ENCODE assay signal across 9 cellular contexts in the genomic region with DNA sequence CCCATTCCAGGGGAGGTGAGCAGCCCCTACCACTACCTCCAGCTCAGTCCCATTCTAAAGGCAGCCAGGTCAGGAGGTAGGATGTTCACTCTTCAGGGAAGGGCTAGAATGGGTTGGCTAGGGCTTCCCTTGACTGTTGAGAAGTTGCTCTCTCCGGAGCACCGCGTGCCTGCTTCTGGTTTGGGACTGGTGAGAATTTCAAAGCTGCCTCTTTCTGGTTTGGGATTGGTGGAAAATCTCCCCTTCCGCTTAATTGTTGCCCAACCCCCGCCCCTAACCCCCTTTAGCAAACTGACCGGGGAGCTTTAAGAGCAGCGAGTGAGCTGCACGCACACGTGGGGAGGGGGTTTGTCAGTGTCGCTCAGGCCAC. TPM values are rescaled to one million over a fixed set of nuclear protein-coding genes. Genes with fewer than 3 reads are reported as not detected.
DNase-seq lines count a peak whose midpoint lies in the region; ATAC-seq and TF ChIP-seq lines count a peak whose summit lies in the region.
"Had no signal": no experiment of that assay in that cellular context is flagged by ENCODE, and none has a peak within 500 bp of the region (broad histone marks: within the 10 kb centered on the region; RNA-seq: fewer than 3 reads in every experiment).

No MANE protein-coding gene starts in this region.

- peak overlapping the region in 2 of 11 experiments; percentile 20 to 43; a peak in 4 of 22 replicates for H3K27ac ChIP-seq in BLaER1 treated with 17β-estradiol and CSF1 and Interleukin-3, amounts not matched to agents 10 nM and 100 nM
- H3K27ac ChIP-seq in ectodermal cell (ENCODE audit: insufficient read depth, low read depth, low read length, poor library complexity, severe bottlenecking) (no peak overlapping the region), neural cell (ENCODE audit: low read length) (no peak overlapping the region), aorta (ENCODE audit: low read depth in 1 of 2, low read length in 2 of 2) (no peak overlapping the region)

- H3K9me2 ChIP-seq in neural cell (ENCODE audit: insufficient read depth, low read length): no peaks in the 10 kb centered on the region

- TF ChIP-seq RAD21 in neural cell (conservative IDR thresholded peaks at IDR 0.05): no peak

- no peak overlapping the region for H3K4me3 Mint-ChIP-seq in nephron progenitor cell

- peaks cover 22% of the 10 kb centered on the region for H3K4me1 Mint-ChIP-seq in nephron progenitor cell

- no peaks in the 10 kb centered on the region for H3K79me2 ChIP-seq in neural cell (replicated peaks; ENCODE audit: insufficient read depth, low read length)

- peak overlapping the region; percentile 82 to 98 (median 92) for H3K4me2 ChIP-seq in BLaER1 treated with 17β-estradiol and CSF1 and Interleukin-3, amounts not matched to agents 10 nM and 100 nM
- peak overlapping the region; percentile 95 for H3K4me2 ChIP-seq in neural cell (ENCODE audit: low read length)

- peak overlapping the region; percentile 49 to 77 (median 68); a peak in 20 of 22 replicates for H3K9ac ChIP-seq in BLaER1 treated with 17β-estradiol and CSF1 and Interleukin-3, amounts not matched to agents 10 nM and 100 nM
- peak overlapping the region; percentile 63 for H3K9ac ChIP-seq in neural cell (ENCODE audit: low read length)

- DNase-seq in LHCN-M2 (ENCODE audit: low read depth): peak; percentile 47
- no peak for DNase-seq in stimulated activated CD4-positive, alpha-beta T cell treated with anti-CD3 and anti-CD28 coated beads, Interleukin-2, amount 100 ng/mL, for 48 hours
- no peak for DNase-seq in NCI-H1105 (lab: John Stamatoyannopoulos, UW)
- DNase-seq in aorta: no peak
- no peak for DNase-seq in nephron progenitor cell

- H3K4me1 ChIP-seq in BLaER1 treated with 17β-estradiol and CSF1 and Interleukin-3, amounts not matched to agents 10 nM and 100 nM: peaks cover 16 to 47% (median 38%) of the 10 kb centered on the region in 10 experiments
- H3K4me1 ChIP-seq in ectodermal cell (ENCODE audit: control insufficient read depth, insufficient read depth, low read length) (peaks cover 43% of the 10 kb centered on the region), aorta (ENCODE audit: control insufficient read depth in 1 of 2, insufficient read depth in 2 of 2, low read length in 2 of 2) (no peaks in the 10 kb centered on the region)

- H2AFZ ChIP-seq in neural cell (ENCODE audit: low read depth, low read length): no peak overlapping the region

- no peaks in the 10 kb centered on the region for H3F3A ChIP-seq in neural cell (ENCODE audit: insufficient read depth, low read length, poor library complexity, severe bottlenecking)

- no peaks in the 10 kb centered on the region for H3K36me3 ChIP-seq in BLaER1 treated with 17β-estradiol and CSF1 and Interleukin-3, amounts not matched to agents 10 nM and 100 nM
- no peaks in the 10 kb centered on the region for H3K36me3 ChIP-seq in ectodermal cell (ENCODE audit: control insufficient read depth, insufficient read depth, low read length)
- H3K36me3 ChIP-seq in neural cell (ENCODE audit: insufficient read depth, low read length): no peaks in the 10 kb centered on the region
- no peaks in the 10 kb centered on the region for H3K36me3 ChIP-seq in aorta (ENCODE audit: control insufficient read depth in 1 of 2, insufficient read depth in 2 of 2, low read length in 1 of 2)

- no peaks in the 10 kb centered on the region for H3K9me3 Mint-ChIP-seq in nephron progenitor cell

- no peak overlapping the region for H3K27ac Mint-ChIP-seq in nephron progenitor cell

- no peak for ATAC-seq in aorta (ENCODE audit: low FRiP score)

- no peak for TF ChIP-seq CTCF in neural cell (IDR thresholded peaks at IDR 0.05; ENCODE audit: poor library complexity, severe bottlenecking)
- no peak for TF ChIP-seq CTCF in nephron progenitor cell (IDR thresholded peaks at IDR 0.05)

- H3K9me3 ChIP-seq in BLaER1 treated with 17β-estradiol and CSF1 and Interleukin-3, amounts not matched to agents 10 nM and 100 nM (replicated peaks in 1 of 11): no peaks in the 10 kb centered on the region
- H3K9me3 ChIP-seq in ectodermal cell (ENCODE audit: control insufficient read depth, low read length) (no peaks in the 10 kb centered on the region), neural cell (ENCODE audit: low read length) (no peaks in the 10 kb centered on the region), aorta (ENCODE audit: control insufficient read depth, low read length) (no peaks in the 10 kb centered on the region)

- no peaks in the 10 kb centered on the region for H3K36me3 Mint-ChIP-seq in nephron progenitor cell (ENCODE audit: low read depth)

- no peak for TF ChIP-seq EP300 in neural cell (conservative IDR thresholded peaks at IDR 0.05; ENCODE audit: poor library complexity, severe bottlenecking)

- H3K27me3 Mint-ChIP-seq in nephron progenitor cell (ENCODE audit: low read depth, poor library complexity): peaks cover 15% of the 10 kb centered on the region

- peak overlapping the region; percentile 50 to 74 (median 64) for H3K4me3 ChIP-seq in BLaER1 treated with 17β-estradiol and CSF1 and Interleukin-3, amounts not matched to agents 10 nM and 100 nM
- H3K4me3 ChIP-seq in ectodermal cell (ENCODE audit: insufficient read depth, low read depth, low read length): peak overlapping the region; percentile 52
- peak overlapping the region; percentile 74 for H3K4me3 ChIP-seq in neural cell (ENCODE audit: low read length)
- no peak overlapping the region for H3K4me3 ChIP-seq in aorta (ENCODE audit: low read length in 2 of 2)

- peaks cover 0 to 5% (median 0%) of the 10 kb centered on the region in 11 experiments; a peak in 1 of 22 replicates for H4K20me1 ChIP-seq in BLaER1 treated with 17β-estradiol and CSF1 and Interleukin-3, amounts not matched to agents 10 nM and 100 nM
- H4K20me1 ChIP-seq in neural cell (ENCODE audit: insufficient read depth): no peaks in the 10 kb centered on the region

- 2 to 4% methylated on average over 8 to 10 of the region's 10 CpGs for WGBS in ectodermal cell, 2 experiments
- 17 to 24% methylated on average over 10 of the region's 10 CpGs for WGBS in aorta, 2 donors

- H3K27me3 ChIP-seq in BLaER1 treated with 17β-estradiol and CSF1 and Interleukin-3, amounts not matched to agents 10 nM and 100 nM: no peaks in the 10 kb centered on the region
- H3K27me3 ChIP-seq in ectodermal cell (ENCODE audit: control insufficient read depth, insufficient read depth, low read length, poor library complexity, severe bottlenecking) (peaks cover 5% of the 10 kb centered on the region), neural cell (ENCODE audit: insufficient read depth, low read depth, low read length) (peaks cover 13% of the 10 kb centered on the region), aorta (ENCODE audit: control insufficient read depth in 1 of 2, insufficient read depth in 2 of 2, low read length in 1 of 2) (no peaks in the 10 kb centered on the region)

- intact Hi-C loops in aorta (cut with DNase I): loop anchor here (5.0 to 10.0 kb wide), 2 partner anchors 92 to 94 kb away; no protein-coding TSS in a partner anchor

TF ChIP-seq in neural cell, 6 proteins besides CTCF, POLR2A, EP300 and RAD21:
- TF ChIP-seq MXI1 (conservative IDR thresholded peaks at IDR 0.05; ENCODE audit: poor library complexity, severe bottlenecking): no peak
TF ChIP-seq in neural cell: peak in this region for 0.

RNA-seq across cellular contexts. Expression of a gene that starts 0.7 kb away (rescaled TPM):
- total RNA-seq in LHCN-M2 (2014; rRNA removed) (1.7 and 4.0 TPM in 2 replicates), aorta (1 to 10 TPM; 1.6 to 3.0 TPM)
- polyA plus RNA-seq in LHCN-M2 (2012): 4.8 TPM
- polyA plus RNA-seq in ectodermal cell (2013, experiment 1 of 4): 6.7 TPM
- polyA plus RNA-seq in ectodermal cell (2013, experiment 2 of 4): 7.9 TPM
- 5.2 TPM for polyA plus RNA-seq in ectodermal cell (2013, experiment 3 of 4)
- 4.1 TPM for polyA plus RNA-seq in ectodermal cell (2013, experiment 4 of 4)
- polyA plus RNA-seq in neural cell (0.59 and 0.74 TPM in 2 replicates), aorta (1 to 10 TPM in 1 of 2 donors, under 1 TPM in 1; 0.18 to 2.3 TPM)
- 1.5 and 3.6 TPM in 2 replicates for polyA minus RNA-seq in neural cell

RNA-seq across cellular contexts. Expression of a gene that starts 34.3 kb away (rescaled TPM):
- total RNA-seq in LHCN-M2 (2014; rRNA removed) (not detected in 2 replicates), aorta (not detected)
- 0.02 TPM for polyA plus RNA-seq in LHCN-M2 (2012)
- not detected for polyA plus RNA-seq in ectodermal cell (2013, experiment 1 of 4)
- polyA plus RNA-seq in ectodermal cell (2013, experiment 2 of 4): 0.05 TPM
- polyA plus RNA-seq in ectodermal cell (2013, experiment 3 of 4): not detected
- not detected for polyA plus RNA-seq in ectodermal cell (2013, experiment 4 of 4)
- polyA plus RNA-seq in neural cell (not detected in 2 replicates), aorta (not detected)
- not detected in 2 replicates for polyA minus RNA-seq in neural cell
- total RNA-seq: GM12878 had no signal
- polyA plus RNA-seq: GM12878 had no signal

RNA-seq across cellular contexts. Expression of a gene that starts 40.1 kb away (rescaled TPM):
- total RNA-seq in LHCN-M2 (2014; rRNA removed) (9.1 and 9.9 TPM in 2 replicates), aorta (10 to 100 TPM; 42.4 to 88.2 TPM)
- polyA plus RNA-seq in LHCN-M2 (2012): 25.0 TPM
- 3.1 TPM for polyA plus RNA-seq in ectodermal cell (2013, experiment 1 of 4)
- polyA plus RNA-seq in ectodermal cell (2013, experiment 2 of 4): 3.4 TPM
- 4.5 TPM for polyA plus RNA-seq in ectodermal cell (2013, experiment 3 of 4)
- 6.6 TPM for polyA plus RNA-seq in ectodermal cell (2013, experiment 4 of 4)
- polyA plus RNA-seq in neural cell (not detected in 2 replicates), aorta (10 to 100 TPM; 19.1 to 22.3 TPM)
- not detected in 2 replicates for polyA minus RNA-seq in neural cell
- total RNA-seq: GM12878 had no signal
- polyA plus RNA-seq: GM12878 had no signal

RNA-seq across cellular contexts. Expression of a gene that starts 42.2 kb away (rescaled TPM):
- 221 and 333 TPM in 2 replicates for total RNA-seq in LHCN-M2 (2014; rRNA removed)
- 445 TPM for polyA plus RNA-seq in LHCN-M2 (2012)
- polyA plus RNA-seq in ectodermal cell (2013, experiment 1 of 4): 87.0 TPM
- 89.0 TPM for polyA plus RNA-seq in ectodermal cell (2013, experiment 2 of 4)
- 73.9 TPM for polyA plus RNA-seq in ectodermal cell (2013, experiment 3 of 4)
- 82.9 TPM for polyA plus RNA-seq in ectodermal cell (2013, experiment 4 of 4)
- 98.3 and 118 TPM in 2 replicates for polyA plus RNA-seq in neural cell
- 54.3 and 67.3 TPM in 2 replicates for polyA minus RNA-seq in neural cell
- 10 to 100 TPM; 19.3 to 80.9 TPM for total RNA-seq in aorta
- 10 to 100 TPM; 10.2 to 12.5 TPM for polyA plus RNA-seq in aorta

RNA-seq across cellular contexts. Expression of a gene that starts 46.5 kb away (rescaled TPM):
- total RNA-seq in LHCN-M2 (2014; rRNA removed) (7.3 and 9.3 TPM in 2 replicates), aorta (10 to 100 TPM; 16.8 to 17.5 TPM)
- 28.8 TPM for polyA plus RNA-seq in LHCN-M2 (2012)
- 66.9 TPM for polyA plus RNA-seq in ectodermal cell (2013, experiment 1 of 4)
- 67.5 TPM for polyA plus RNA-seq in ectodermal cell (2013, experiment 2 of 4)
- polyA plus RNA-seq in ectodermal cell (2013, experiment 3 of 4): 65.3 TPM
- 71.5 TPM for polyA plus RNA-seq in ectodermal cell (2013, experiment 4 of 4)
- polyA plus RNA-seq in neural cell (1.9 and 2.6 TPM in 2 replicates), aorta (10 to 100 TPM in 1 of 2 donors, 1 to 10 TPM in 1; 9.4 to 16.5 TPM)
- polyA minus RNA-seq in neural cell: 3.9 and 4.1 TPM in 2 replicates

Comparison
In these comparisons a context has a peak if more than half of its experiments do, and no peak if none do; other contexts are left out.
1. H3K4me3 ChIP-seq: peak in BLaER1 treated with 17β-estradiol and CSF1 and Interleukin-3, amounts not matched to agents 10 nM and 100 nM (10 of 10), ectodermal cell (single experiment) and neural cell (single experiment); none in aorta (0 of 2).